9 cellular contexts compared by ENCODE assay signal in genomic region chr5:141623197-141623596, GRCh38. TPM values are rescaled to one million over a fixed set of nuclear protein-coding genes. Genes with fewer than 3 reads are reported as not detected.
DNase-seq lines count a peak whose midpoint lies in the region; ATAC-seq and TF ChIP-seq lines count a peak whose summit lies in the region.
"Had no signal": no experiment of that assay in that cellular context is flagged by ENCODE, and none has a peak within 500 bp of the region (broad histone marks: within the 10 kb centered on the region; RNA-seq: fewer than 3 reads in every experiment).

No MANE protein-coding gene starts in this region.

- no peaks in the 10 kb centered on the region for H3K27me3 Mint-ChIP-seq in activated naive CD8-positive, alpha-beta T cell

- H3K9me3 ChIP-seq in heart right ventricle = no peaks in the 10 kb centered on the region

- intact Hi-C loops in heart right ventricle (cut with DNase I) = no loop called here

- H3K4me3 ChIP-seq in heart right ventricle = no peak overlapping the region

- H3K4me3 Mint-ChIP-seq in activated naive CD8-positive, alpha-beta T cell = peak overlapping the region; percentile 41

- ATAC-seq in GM21447 (IDR thresholded peaks at IDR 0.05; ENCODE audit: unreplicated experiment) = peak; percentile 36
- peak; percentile 36 for ATAC-seq in HG03571 (IDR thresholded peaks at IDR 0.05; ENCODE audit: unreplicated experiment)
- ATAC-seq in heart right ventricle = no peak
- ATAC-seq: sciatic nerve had no signal

- no peak for TF ChIP-seq CTCF in GM13976 (IDR thresholded peaks at IDR 0.05; ENCODE audit: borderline replicate concordance, control extremely low read depth, extremely low read depth, insufficient read depth, missing control alignments)
- no peak for TF ChIP-seq CTCF in heart right ventricle (IDR thresholded peaks at IDR 0.05)

- peak overlapping the region; percentile 80 for H3K27ac Mint-ChIP-seq in activated naive CD8-positive, alpha-beta T cell

- H3K36me3 Mint-ChIP-seq in activated naive CD8-positive, alpha-beta T cell = peaks cover 11% of the 10 kb centered on the region

- no peaks in the 10 kb centered on the region for H3K9me3 Mint-ChIP-seq in activated naive CD8-positive, alpha-beta T cell (ENCODE audit: low read depth)

- in situ Hi-C loops in GM13976 (cut with MboI; ENCODE audit: low sequenced_read_pairs, unreplicated experiment) = no loop called here

- peak overlapping the region in 3 of 10 donors; percentile 16 to 59 (median 44) for H3K27ac ChIP-seq in heart right ventricle

- H3K27me3 ChIP-seq in heart right ventricle = no peaks in the 10 kb centered on the region

- H3K4me1 ChIP-seq in heart right ventricle = peaks cover 0 to 23% (median 6%) of the 10 kb centered on the region in 9 donors

- peaks cover 0 to 86% (median 48%) of the 10 kb centered on the region in 9 donors for H3K36me3 ChIP-seq in heart right ventricle

- H3K4me1 Mint-ChIP-seq in activated naive CD8-positive, alpha-beta T cell (ENCODE audit: low read depth) = peaks cover 21% of the 10 kb centered on the region

- peak; percentile 57 for DNase-seq in GM13976 (ENCODE audit: low spot score)
- DNase-seq in NCI-H2081 (lab: John Stamatoyannopoulos, UW) = no peak
- no peak for DNase-seq in heart right ventricle
- DNase-seq in cerebellar nuclear complex (lab: John Stamatoyannopoulos, UW) = no peak
- no peak for DNase-seq in NCI-H128 (lab: John Stamatoyannopoulos, UW; ENCODE audit: unreplicated experiment)

RNA-seq across cellular contexts. Expression of gene DIAPH1, which starts 4.4 kb away (rescaled TPM):
- 10 to 100 TPM; 27.3 to 93.2 (median 46.9) TPM for total RNA-seq in heart right ventricle
- polyA plus RNA-seq in heart right ventricle = 10 to 100 TPM; 28.4 to 48.6 TPM

RNA-seq across cellular contexts. Expression of gene HDAC3, which starts 13.5 kb away (rescaled TPM):
- 10 to 100 TPM; 30.9 to 43.0 (median 32.7) TPM for total RNA-seq in heart right ventricle
- polyA plus RNA-seq in heart right ventricle = 10 to 100 TPM; 27.7 to 38.2 TPM

RNA-seq across cellular contexts. Expression of gene RELL2, which starts 13.6 kb away (rescaled TPM):
- 1 to 10 TPM in 2 of 10 donors, under 1 TPM in 8; 0.33 to 1.3 (median 0.51) TPM for total RNA-seq in heart right ventricle
- polyA plus RNA-seq in heart right ventricle = 1 to 10 TPM; 2.6 to 3.2 TPM

RNA-seq across cellular contexts. Expression of gene FCHSD1, which starts 28.0 kb away (rescaled TPM):
- total RNA-seq in heart right ventricle = 1 to 10 TPM; 1.2 to 6.5 (median 2.6) TPM
- polyA plus RNA-seq in heart right ventricle = 1 to 10 TPM; 2.9 to 6.8 TPM

RNA-seq across cellular contexts. Expression of gene ARAP3, which starts 58.8 kb away (rescaled TPM):
- total RNA-seq in heart right ventricle = 10 to 100 TPM; 10.8 to 21.9 (median 13.4) TPM
- 10 to 100 TPM; 13.7 to 27.3 TPM for polyA plus RNA-seq in heart right ventricle

Comparison
In these comparisons a context has a peak if more than half of its experiments do, and no peak if none do; other contexts are left out.
1. ATAC-seq: peak in GM21447 (single experiment) and HG03571 (single experiment); none in heart right ventricle (0 of 8).